10 cellular contexts compared by ENCODE assay signal in the genomic region with DNA sequence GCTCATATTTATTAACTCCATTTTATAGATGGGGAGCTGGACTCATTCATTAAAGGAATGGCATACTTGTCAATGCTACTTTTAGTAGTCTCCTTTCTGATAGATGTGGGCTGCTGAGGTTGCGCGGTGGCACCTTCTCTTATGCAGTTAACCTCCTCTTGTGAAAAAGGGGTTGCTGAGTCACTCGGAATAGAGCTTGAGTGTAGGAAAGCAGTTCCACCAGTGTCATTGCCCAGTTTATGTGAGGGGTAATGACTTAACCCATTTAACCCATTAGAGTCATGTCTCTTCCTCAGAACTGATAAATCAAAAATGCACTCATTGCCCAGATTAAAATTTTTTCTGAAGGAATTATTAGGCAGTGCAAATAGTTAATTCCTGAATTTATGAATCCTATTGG. TPM values are rescaled to one million over a fixed set of nuclear protein-coding genes. Genes with fewer than 3 reads are reported as not detected.
DNase-seq lines count a peak whose midpoint lies in the region; ATAC-seq and TF ChIP-seq lines count a peak whose summit lies in the region.
"Had no signal": no experiment of that assay in that cellular context is flagged by ENCODE, and none has a peak within 500 bp of the region (broad histone marks: within the 10 kb centered on the region; RNA-seq: fewer than 3 reads in every experiment).

No MANE protein-coding gene starts in this region.

- TF ChIP-seq POLR2A in GM18505 (IDR thresholded peaks at IDR 0.05; ENCODE audit: borderline replicate concordance, extremely low read depth, insufficient read depth, insufficient read length) = no peak

- H3K4me3 ChIP-seq in muscle layer of duodenum (ENCODE audit: low read depth in 1 of 2, low read length in 2 of 2) (no peak overlapping the region), upper lobe of right lung (no peak overlapping the region)

- H3K27me3 ChIP-seq in muscle layer of duodenum (ENCODE audit: low read depth, low read length) (no peaks in the 10 kb centered on the region), upper lobe of right lung (no peaks in the 10 kb centered on the region)

- no peaks in the 10 kb centered on the region for H3K27me3 Mint-ChIP-seq in activated naive CD8-positive, alpha-beta T cell

- peak overlapping the region; percentile 44 for H3K4me3 Mint-ChIP-seq in activated naive CD8-positive, alpha-beta T cell

- H3K9me3 Mint-ChIP-seq in activated naive CD8-positive, alpha-beta T cell (ENCODE audit: low read depth) = no peaks in the 10 kb centered on the region

- TF ChIP-seq CTCF in upper lobe of right lung (IDR thresholded peaks at IDR 0.05) = no peak

- H3K4me1 ChIP-seq in muscle layer of duodenum (ENCODE audit: control insufficient read depth in 1 of 2, insufficient read depth in 2 of 2, low read length in 2 of 2) (peaks cover 21 to 58% of the 10 kb centered on the region in 2 donors), upper lobe of right lung (peaks cover 89% of the 10 kb centered on the region)

- H3K27ac ChIP-seq in muscle layer of duodenum (ENCODE audit: low read length) (peak overlapping the region; percentile 8), upper lobe of right lung (no peak overlapping the region)

- peaks cover 77% of the 10 kb centered on the region for H3K4me1 Mint-ChIP-seq in activated naive CD8-positive, alpha-beta T cell (ENCODE audit: low read depth)

- peaks cover 9% of the 10 kb centered on the region for H3K36me3 Mint-ChIP-seq in activated naive CD8-positive, alpha-beta T cell

- H3K27ac Mint-ChIP-seq in activated naive CD8-positive, alpha-beta T cell = peak overlapping the region; percentile 66

- H3K9me3 ChIP-seq in muscle layer of duodenum (ENCODE audit: control insufficient read depth in 1 of 2, low read length in 2 of 2) = no peaks in the 10 kb centered on the region
- H3K9me3 ChIP-seq in upper lobe of right lung = no peaks in the 10 kb centered on the region

- peak; percentile 75 for ATAC-seq in upper lobe of right lung
- ATAC-seq in GM18505 (IDR thresholded peaks at IDR 0.05; ENCODE audit: unreplicated experiment) = no peak

- peak; percentile 29 for DNase-seq in stimulated activated naive CD4-positive, alpha-beta T cell treated with Interleukin-2 at 50 U/mL for 16 hours (lab: John Stamatoyannopoulos, UW)
- no peak for DNase-seq in stimulated activated naive CD4-positive, alpha-beta T cell (lab: John Stamatoyannopoulos, UW)
- DNase-seq in upper lobe of right lung (no peak), COR-L47 (lab: John Stamatoyannopoulos, UW) (no peak)
- no peak for DNase-seq in effector CD4-positive, alpha-beta T cell
- DNase-seq: NCI-H69, posterior cingulate gyrus had no signal

- intact Hi-C loops in upper lobe of right lung (cut with DNase I) = no loop called here

- peaks cover 0 to 4% of the 10 kb centered on the region in 2 donors for H3K36me3 ChIP-seq in muscle layer of duodenum (ENCODE audit: control insufficient read depth in 1 of 2, insufficient read depth in 2 of 2, low read length in 2 of 2)
- H3K36me3 ChIP-seq in upper lobe of right lung = peaks cover 5% of the 10 kb centered on the region

RNA-seq across cellular contexts. Expression of gene MAPK14, which starts 6.3 kb away (rescaled TPM):
- 60.6 TPM for total RNA-seq in upper lobe of right lung

RNA-seq across cellular contexts. Expression of gene SLC26A8, which starts 9.5 kb away (rescaled TPM):
- 0.52 TPM for total RNA-seq in upper lobe of right lung
